ENCODE assay signal across 28 cellular contexts in genomic region chr2:104318001-104318555, GRCh38.
"Had no signal": no experiment of that assay in that cellular context is flagged by ENCODE, and none has a peak within 500 bp of the region (broad histone marks: within the 10 kb centered on the region; RNA-seq: fewer than 3 reads in every experiment).

No MANE protein-coding gene starts in this region.

- ATAC-seq: heart right ventricle; left cardiac atrium; left lung; naive thymus-derived CD4-positive, alpha-beta T cell; right cardiac atrium; stimulated activated effector memory CD8-positive, alpha-beta T cell treated with anti-CD3 and anti-CD28 coated beads, Interleukin-12 subunit alpha, Interleukin-12 subunit beta, amount 100 ng/mL, for 72 hours; stimulated activated naive CD8-positive, alpha-beta T cell treated with anti-CD3 and anti-CD28 coated beads, Interleukin-15, Interleukin-2, amounts not matched to agents 100 U/mL and 50 U/mL, for 24 hours had no signal

- H3K4me3 ChIP-seq: coronary artery, esophagus squamous epithelium, heart right ventricle, left lung, prostate gland, sigmoid colon, testis, tibial artery, upper lobe of left lung had no signal

- DNase-seq: dermis blood vessel endothelial cell; effector memory CD4-positive, alpha-beta T cell; erythroblast; esophagus squamous epithelium; foreskin melanocyte; glutamatergic neuron; heart right ventricle; hippocampal formation; immature natural killer cell; islet precursor cell; left cardiac atrium; left lung; mesendoderm; midbrain; naive thymus-derived CD4-positive, alpha-beta T cell; nucleus accumbens; right cardiac atrium; sigmoid colon; stimulated activated CD4-positive, alpha-beta T cell treated with anti-CD3 and anti-CD28 coated beads, Interleukin-2, amount 100 ng/mL, for 24 hours; stimulated activated CD4-positive, alpha-beta T cell treated with anti-CD3 and anti-CD28 coated beads, Interleukin-4, amount 100 ng/mL, for 24 hours; stimulated activated naive CD8-positive, alpha-beta T cell treated with anti-CD3 and anti-CD28 coated beads, Interleukin-15, Interleukin-2, amounts not matched to agents 100 U/mL and 50 U/mL, for 24 hours; substantia nigra; testis; tibial artery; upper lobe of left lung had no signal
